7 cellular contexts compared by ENCODE assay signal in the genomic region with DNA sequence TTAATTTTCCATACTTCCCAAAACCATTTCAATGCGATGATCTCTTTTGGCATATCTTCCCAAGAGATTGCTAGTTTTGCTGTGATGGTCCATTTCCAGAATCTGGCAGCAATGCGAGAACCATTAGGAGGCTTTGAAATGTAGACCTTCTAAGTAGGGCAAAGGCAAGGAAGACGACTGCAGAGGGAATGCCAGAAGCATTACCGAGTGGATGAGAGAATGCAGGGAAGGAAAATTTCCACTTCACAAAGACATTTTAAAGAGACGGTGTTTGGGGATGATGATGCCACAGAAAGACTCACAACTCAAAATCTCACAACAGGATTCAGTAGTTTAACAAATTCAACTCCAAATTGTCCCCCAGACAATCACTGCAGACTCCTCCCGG. TPM values are rescaled to one million over a fixed set of nuclear protein-coding genes. Genes with fewer than 3 reads are reported as not detected.
A peak's percentile ranks its signal among the peaks of the same experiment; 100 is the strongest.
DNase-seq lines count a peak whose midpoint lies in the region; ATAC-seq and TF ChIP-seq lines count a peak whose summit lies in the region.

No MANE protein-coding gene starts in this region.

- no peak overlapping the region for H2BK12ac ChIP-seq in H9 (ENCODE audit: insufficient read length, low read depth, low read length)

- H3K79me2 ChIP-seq in H9 (ENCODE audit: insufficient read depth, low read length): no peaks in the 10 kb centered on the region
- no peaks in the 10 kb centered on the region for H3K79me2 ChIP-seq in smooth muscle cell (ENCODE audit: low read depth)

- no peaks in the 10 kb centered on the region for H3K27me3 Mint-ChIP-seq in H9 (ENCODE audit: low read depth)
- H3K27me3 Mint-ChIP-seq in activated CD8-positive, alpha-beta T cell treated with anti-CD3 and anti-CD28 coated beads for 36 hours: peaks cover 4% of the 10 kb centered on the region

- H3T11ph ChIP-seq in H9 (ENCODE audit: low read length): no peak overlapping the region

- TF ChIP-seq CTCF in H9 (conservative IDR thresholded peaks at IDR 0.05) (no peak), smooth muscle cell (IDR thresholded peaks at IDR 0.05; ENCODE audit: borderline replicate concordance, insufficient read depth, poor library complexity, severe bottlenecking) (no peak)
- no peak for TF ChIP-seq CTCF in activated CD8-positive, alpha-beta T cell treated with anti-CD3 and anti-CD28 coated beads for 36 hours (IDR thresholded peaks at IDR 0.05)

- H3K9me3 ChIP-seq in H9 (ENCODE audit: control insufficient read depth, low read depth, low read length) (no peaks in the 10 kb centered on the region), smooth muscle cell (replicated peaks; ENCODE audit: low read depth) (no peaks in the 10 kb centered on the region)

- intact Hi-C loops in activated CD8-positive, alpha-beta T cell treated with anti-CD3 and anti-CD28 coated beads for 36 hours (cut with micrococcal nuclease): loop anchor here (10.0 kb wide), 1 partner anchor 90 kb away; no protein-coding TSS in a partner anchor
- intact Hi-C loops in left ventricle myocardium superior (cut with micrococcal nuclease): no loop called here

- H2AFZ ChIP-seq in H9 (ENCODE audit: low read length): no peak overlapping the region
- H2AFZ ChIP-seq in smooth muscle cell (ENCODE audit: low read depth): peak overlapping the region; percentile 94

- no peaks in the 10 kb centered on the region for H3K36me3 ChIP-seq in smooth muscle cell (ENCODE audit: low read depth)

- H3K9ac ChIP-seq in H9 (ENCODE audit: extremely low read depth, insufficient read length, low read length) (no peak overlapping the region), smooth muscle cell (ENCODE audit: low read depth) (peak overlapping the region; percentile 87)

- H3K4me3 Mint-ChIP-seq in H9: peak overlapping the region; percentile 78 to 92
- H3K4me3 Mint-ChIP-seq in activated CD8-positive, alpha-beta T cell treated with anti-CD3 and anti-CD28 coated beads for 36 hours: peak overlapping the region; percentile 89

- no peak overlapping the region for H2BK20ac ChIP-seq in H9 (ENCODE audit: low read depth, low read length, poor library complexity, severe bottlenecking)

- no peak overlapping the region for H3K14ac ChIP-seq in H9 (ENCODE audit: insufficient read depth, low read length)

- H4K5ac ChIP-seq in H9 (ENCODE audit: insufficient read length, low read depth, low read length): no peak overlapping the region

- no peak overlapping the region for H3K56ac ChIP-seq in H9 (ENCODE audit: insufficient read length, low read depth, low read length)

- H3K79me1 ChIP-seq in H9 (ENCODE audit: insufficient read depth, low read depth, low read length, poor library complexity, severe bottlenecking): no peaks in the 10 kb centered on the region

- H3F3A ChIP-seq in smooth muscle cell (ENCODE audit: low read depth): no peaks in the 10 kb centered on the region

- peaks cover 5% of the 10 kb centered on the region for H3K23me2 ChIP-seq in H9 (ENCODE audit: insufficient read length, low read depth, low read length, poor library complexity, severe bottlenecking)

- no peaks in the 10 kb centered on the region for H4K20me1 ChIP-seq in H9 (ENCODE audit: control insufficient read depth, insufficient read depth, insufficient read length)
- no peaks in the 10 kb centered on the region for H4K20me1 ChIP-seq in smooth muscle cell (ENCODE audit: low read depth)

- peaks cover 17 to 26% of the 10 kb centered on the region in 2 experiments for H3K4me1 Mint-ChIP-seq in H9
- H3K4me1 Mint-ChIP-seq in activated CD8-positive, alpha-beta T cell treated with anti-CD3 and anti-CD28 coated beads for 36 hours (ENCODE audit: low read depth): peaks cover 18% of the 10 kb centered on the region

- no peak overlapping the region for H3K4ac ChIP-seq in H9 (ENCODE audit: low read depth, low read length)

- 100% methylated on average over 1 of the region's 6 CpGs for WGBS in H9 (ENCODE audit: extremely low coverage, insufficient read length, low lambda C conversion rate)
- WGBS in smooth muscle cell (ENCODE audit: low lambda C conversion rate): 4% methylated on average over 6 of the region's 6 CpGs

- H3K36me3 Mint-ChIP-seq in H9 (ENCODE audit: insufficient read depth in 1 of 3, low read depth in 3 of 3): no peaks in the 10 kb centered on the region
- no peaks in the 10 kb centered on the region for H3K36me3 Mint-ChIP-seq in activated CD8-positive, alpha-beta T cell treated with anti-CD3 and anti-CD28 coated beads for 36 hours (ENCODE audit: low read depth)

- no peak overlapping the region for H3K27ac Mint-ChIP-seq in H9
- no peak overlapping the region for H3K27ac Mint-ChIP-seq in activated CD8-positive, alpha-beta T cell treated with anti-CD3 and anti-CD28 coated beads for 36 hours

- peak overlapping the region; percentile 65 for H3K4me3 ChIP-seq in smooth muscle cell

- POLR2A ChIA-PET in activated CD8-positive, alpha-beta T cell treated with anti-CD3 and anti-CD28 coated beads for 36 hours (lab: Charles Lee): no interaction called here

- H4K91ac ChIP-seq in H9 (ENCODE audit: insufficient read length, low read depth, low read length): no peak overlapping the region

- peaks cover 3% of the 10 kb centered on the region; the same call in 1 of the 2 replicates for H3K4me1 ChIP-seq in H9 (ENCODE audit: insufficient read depth, low read length)
- peaks cover 11% of the 10 kb centered on the region for H3K4me1 ChIP-seq in smooth muscle cell (ENCODE audit: low read depth)

- CTCF ChIA-PET in activated CD8-positive, alpha-beta T cell treated with anti-CD3 and anti-CD28 coated beads for 36 hours (lab: Charles Lee): interaction anchor here (0.8 to 1.2 kb wide), 7 partner anchors 10 to 699 kb away, joined by 3 to 7 read pairs (median 3); no protein-coding TSS in a partner anchor

- H3K18ac ChIP-seq in H9 (ENCODE audit: insufficient read length, low read depth, low read length): no peak overlapping the region

- no peak overlapping the region for H2BK15ac ChIP-seq in H9 (ENCODE audit: low read depth, low read length)

- no peaks in the 10 kb centered on the region for H3K9me3 Mint-ChIP-seq in H9
- H3K9me3 Mint-ChIP-seq in activated CD8-positive, alpha-beta T cell treated with anti-CD3 and anti-CD28 coated beads for 36 hours: no peaks in the 10 kb centered on the region

- no peak overlapping the region for H3K23ac ChIP-seq in H9 (ENCODE audit: insufficient read length, low read depth, low read length)

- H2AK5ac ChIP-seq in H9 (ENCODE audit: insufficient read length, low read length): no peak overlapping the region

- H3K27ac ChIP-seq in H9 (ENCODE audit: insufficient read length, low read depth, low read length) (no peak overlapping the region), smooth muscle cell (ENCODE audit: low read depth) (peak overlapping the region; percentile 93)

- no peak overlapping the region for H2BK120ac ChIP-seq in H9 (ENCODE audit: low read depth, low read length, poor library complexity, severe bottlenecking)

- H3K27me3 ChIP-seq in H9 (ENCODE audit: insufficient read depth, low read length) (no peaks in the 10 kb centered on the region), smooth muscle cell (ENCODE audit: low read depth) (no peaks in the 10 kb centered on the region)

- H3K4me2 ChIP-seq in H9 (ENCODE audit: insufficient read depth, insufficient read length, low read length) (peak overlapping the region; percentile 69), smooth muscle cell (peak overlapping the region; percentile 80)

- ATAC-seq in activated CD8-positive, alpha-beta T cell treated with anti-CD3 and anti-CD28 coated beads for 36 hours: no peak
- ATAC-seq in left ventricle myocardium superior: peak; percentile 17
- no peak for ATAC-seq in GM18502 (IDR thresholded peaks at IDR 0.05; ENCODE audit: poor library complexity, unreplicated experiment)

- DNase-seq in H9: no peak
- DNase-seq in activated CD8-positive, alpha-beta T cell treated with anti-CD3 and anti-CD28 coated beads for 36 hours: no peak
- no peak for DNase-seq in left ventricle myocardium superior
- DNase-seq in smooth muscle cell (lab: John Stamatoyannopoulos, UW; ENCODE audit: unreplicated experiment): no peak
- no peak for DNase-seq in UCSD-AML1 (lab: John Stamatoyannopoulos, UW; ENCODE audit: unreplicated experiment)
- DNase-seq in putamen (ENCODE audit: low spot score): no peak

- H2BK5ac ChIP-seq in H9 (ENCODE audit: insufficient read length, low read length): no peak overlapping the region

- no peak overlapping the region for H4K8ac ChIP-seq in H9 (replicated peaks; ENCODE audit: insufficient read length, low read depth, low read length)

RNA-seq across cellular contexts. Expression of a gene that starts 0.5 kb away (rescaled TPM):
- 1.2 TPM in 2 replicates for total RNA-seq in H9 (2021)
- 1 to 10 TPM; 1.1 to 1.6 TPM for total RNA-seq in activated CD8-positive, alpha-beta T cell treated with anti-CD3 and anti-CD28 coated beads for 36 hours
- total RNA-seq in left ventricle myocardium superior: 1.0 TPM
- 2.3 and 2.5 TPM in 2 replicates for total RNA-seq in smooth muscle cell
- polyA plus RNA-seq in smooth muscle cell: 1.4 and 1.6 TPM in 2 replicates

RNA-seq across cellular contexts. Expression of a gene that starts 2.0 kb away (rescaled TPM):
- total RNA-seq in H9 (2021): not detected in 2 replicates
- total RNA-seq in activated CD8-positive, alpha-beta T cell treated with anti-CD3 and anti-CD28 coated beads for 36 hours: not detected
- 0.77 TPM for total RNA-seq in left ventricle myocardium superior
- not detected in 2 replicates for total RNA-seq in smooth muscle cell
- polyA plus RNA-seq in smooth muscle cell: not detected in 2 replicates
